Comparison of ENCODE assay signal across 8 cellular contexts in genomic region chr3:98343647-98344507, GRCh38. TPM values are rescaled to one million over a fixed set of nuclear protein-coding genes. Genes with fewer than 3 reads are reported as not detected.
DNase-seq lines count a peak whose midpoint lies in the region; ATAC-seq and TF ChIP-seq lines count a peak whose summit lies in the region.

No MANE protein-coding gene starts in this region.

- H3K4me1 ChIP-seq in CD4-positive, CD25-positive, alpha-beta regulatory T cell (ENCODE audit: control insufficient read depth, insufficient read depth, low read length, poor library complexity, severe bottlenecking), result no peaks in the 10 kb centered on the region
- no peaks in the 10 kb centered on the region for H3K4me1 ChIP-seq in body of pancreas

- no peak overlapping the region for H3K27ac ChIP-seq in CD4-positive, CD25-positive, alpha-beta regulatory T cell (ENCODE audit: insufficient read depth, low read length, poor library complexity, severe bottlenecking)
- no peak overlapping the region for H3K27ac ChIP-seq in body of pancreas

- H3K27me3 Mint-ChIP-seq in CD4-positive, CD25-positive, alpha-beta regulatory T cell, result peaks cover 70% of the 10 kb centered on the region

- peaks cover 9% of the 10 kb centered on the region for H3K27me3 ChIP-seq in CD4-positive, CD25-positive, alpha-beta regulatory T cell (ENCODE audit: control insufficient read depth, insufficient read depth, low read length)
- H3K27me3 ChIP-seq in body of pancreas, result no peaks in the 10 kb centered on the region

- peaks cover 0 to 3% (median 0%) of the 10 kb centered on the region in 4 donors for H3K4me1 Mint-ChIP-seq in CD4-positive, CD25-positive, alpha-beta regulatory T cell

- no peak overlapping the region for H3K4me3 Mint-ChIP-seq in CD4-positive, CD25-positive, alpha-beta regulatory T cell

- WGBS in body of pancreas, 2 donors, result 38 to 45% methylated on average over 13 of the region's 13 CpGs

- no peaks in the 10 kb centered on the region for H3K36me3 Mint-ChIP-seq in CD4-positive, CD25-positive, alpha-beta regulatory T cell

- no peaks in the 10 kb centered on the region for H3K9me3 ChIP-seq in CD4-positive, CD25-positive, alpha-beta regulatory T cell (ENCODE audit: control insufficient read depth in 2 of 2, low read length in 2 of 2)
- H3K9me3 ChIP-seq in body of pancreas, result no peaks in the 10 kb centered on the region

- no peak for TF ChIP-seq POLR2A in body of pancreas (IDR thresholded peaks at IDR 0.05)

- intact Hi-C loops in body of pancreas (cut with DNase I), result no loop called here

- H3K27ac Mint-ChIP-seq in CD4-positive, CD25-positive, alpha-beta regulatory T cell, result peak overlapping the region in 1 of 3 donors; percentile 45

- TF ChIP-seq CTCF in GM12872 (IDR thresholded peaks at IDR 0.05; ENCODE audit: insufficient read depth, low read depth, low read length) (peak; percentile 92), body of pancreas (IDR thresholded peaks at IDR 0.05) (peak in 6 of 7 experiments; percentile 42 to 59 (median 52))

- no peaks in the 10 kb centered on the region for H3K36me3 ChIP-seq in CD4-positive, CD25-positive, alpha-beta regulatory T cell (ENCODE audit: control insufficient read depth, insufficient read depth, low read length)
- no peaks in the 10 kb centered on the region for H3K36me3 ChIP-seq in body of pancreas (replicated peaks in 1 of 2; ENCODE audit: insufficient read depth in 1 of 2, low read depth in 2 of 2)

- DNase-seq in CD4-positive, CD25-positive, alpha-beta regulatory T cell, result peak in 2 of 3 donors; percentile 34 to 56
- peak; percentile 63 for DNase-seq in NCI-H774 (lab: John Stamatoyannopoulos, UW)
- DNase-seq in body of pancreas, result peak; percentile 26 to 71 (median 42)
- DNase-seq in medulla oblongata (ENCODE audit: extremely low spot score), result peak; percentile 72
- no peak for DNase-seq in GM19240 (ENCODE audit: insufficient read length, low spot score)
- no peak for DNase-seq in KG1 (lab: John Stamatoyannopoulos, UW)

- no peak overlapping the region for H3K4me3 ChIP-seq in CD4-positive, CD25-positive, alpha-beta regulatory T cell (ENCODE audit: low read depth, low read length)
- H3K4me3 ChIP-seq in body of pancreas, result no peak overlapping the region

- ATAC-seq in CD4-positive, CD25-positive, alpha-beta regulatory T cell (ENCODE audit: low read depth in 2 of 2), result no peak
- ATAC-seq in HG02973 (IDR thresholded peaks at IDR 0.05; ENCODE audit: unreplicated experiment), result peak; percentile 58
- peak; percentile 55 for ATAC-seq in body of pancreas

- H3K9me3 Mint-ChIP-seq in CD4-positive, CD25-positive, alpha-beta regulatory T cell, result peaks cover 0 to 5% (median 0%) of the 10 kb centered on the region in 7 donors

RNA-seq across cellular contexts. Expression of gene OR5K4, which starts 9.8 kb away (rescaled TPM):
- total RNA-seq in CD4-positive, CD25-positive, alpha-beta regulatory T cell, result not detected
- polyA plus RNA-seq in CD4-positive, CD25-positive, alpha-beta regulatory T cell, result not detected
- not detected for total RNA-seq in body of pancreas

RNA-seq across cellular contexts. Expression of gene OR5K3, which starts 46.6 kb away (rescaled TPM):
- total RNA-seq in CD4-positive, CD25-positive, alpha-beta regulatory T cell, result not detected
- not detected for polyA plus RNA-seq in CD4-positive, CD25-positive, alpha-beta regulatory T cell
- total RNA-seq in body of pancreas, result not detected

Comparison
In these comparisons a context has a peak if more than half of its experiments do, and no peak if none do; other contexts are left out.
1. ATAC-seq: peak in HG02973 (single experiment) and body of pancreas (single experiment); none in CD4-positive, CD25-positive, alpha-beta regulatory T cell (0 of 2).
2. DNase-seq: peak in CD4-positive, CD25-positive, alpha-beta regulatory T cell (2 of 3), NCI-H774 (single experiment), body of pancreas (4 of 4) and medulla oblongata (single experiment); none in GM19240 (single experiment) and KG1 (single experiment).